8 cellular contexts compared by ENCODE assay signal in the genomic region with DNA sequence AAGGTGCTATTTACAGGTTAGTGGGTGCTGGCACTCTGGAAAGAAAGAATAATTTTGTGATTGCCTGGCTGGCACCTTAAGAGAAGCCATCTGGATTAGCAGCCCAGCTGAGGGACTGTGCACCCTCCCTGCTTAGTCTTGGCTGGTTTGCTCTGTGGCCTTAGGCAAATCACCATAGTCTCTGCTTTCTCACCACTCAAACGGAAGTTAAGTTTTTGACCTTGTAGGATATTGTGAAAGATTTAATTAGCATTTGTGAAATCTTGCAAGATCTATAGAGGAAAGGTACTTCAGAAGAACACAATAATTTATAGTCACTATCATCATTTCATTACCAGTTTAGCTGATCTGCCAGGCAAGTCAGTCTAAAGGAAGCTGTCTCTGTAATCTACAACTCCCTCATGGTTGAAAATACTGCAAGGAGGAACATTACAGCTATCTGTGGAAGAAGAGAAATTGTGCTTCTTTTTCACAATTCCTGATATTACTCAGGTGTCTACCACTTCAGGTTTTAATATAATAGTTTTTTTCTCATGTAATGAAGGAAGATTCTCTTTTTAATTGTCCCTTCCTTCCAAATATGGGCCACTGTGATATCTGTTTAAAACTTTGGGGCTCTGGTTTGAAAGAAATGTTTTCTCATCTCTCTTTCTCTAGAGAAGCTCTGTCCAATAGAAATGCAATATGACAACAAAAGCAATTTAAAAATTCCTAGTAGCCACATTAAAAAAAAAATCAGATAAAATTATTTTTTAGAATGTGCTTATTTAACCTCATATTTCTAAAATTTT.
DNase-seq lines count a peak whose midpoint lies in the region; ATAC-seq, FAIRE-seq and TF ChIP-seq lines count a peak whose summit lies in the region.
"Had no signal": no experiment of that assay in that cellular context is flagged by ENCODE, and none has a peak within 500 bp of the region (broad histone marks: within the 10 kb centered on the region; RNA-seq: fewer than 3 reads in every experiment).

No MANE protein-coding gene starts in this region.

- H2AFZ ChIP-seq in KMS-11 (ENCODE audit: low read depth) = peak overlapping the region; percentile 33

- H3K27me3 ChIP-seq in KMS-11 (ENCODE audit: insufficient read depth, low read depth) (no peaks in the 10 kb centered on the region), neutrophil (no peaks in the 10 kb centered on the region), tibial nerve (no peaks in the 10 kb centered on the region)

- H3K4me3 ChIP-seq in KMS-11 (IDR thresholded peaks at IDR 0.05; ENCODE audit: insufficient read depth, low read depth, low read length) (no peak overlapping the region), neutrophil (ENCODE audit: low read depth in 1 of 2, low read length in 1 of 2) (peak overlapping the region; percentile 7 to 44), tibial nerve (no peak overlapping the region)

- H3K9me3 ChIP-seq in neutrophil (no peaks in the 10 kb centered on the region), tibial nerve (no peaks in the 10 kb centered on the region)

- TF ChIP-seq POLR2A in tibial nerve (IDR thresholded peaks at IDR 0.05) = no peak
- TF ChIP-seq POLR2A in H54 (IDR thresholded peaks at IDR 0.05; ENCODE audit: low read depth, low read length) = no peak

- peak overlapping the region; percentile 85 for H3K4me2 ChIP-seq in KMS-11

- H3K4me1 ChIP-seq in KMS-11 (ENCODE audit: low read depth, poor library complexity, severe bottlenecking) (peaks cover 81% of the 10 kb centered on the region), neutrophil (ENCODE audit: control insufficient read depth in 1 of 2, insufficient read depth in 1 of 2, low read depth in 1 of 2, low read length in 1 of 2) (peaks cover 60 to 84% of the 10 kb centered on the region in 2 experiments), tibial nerve (peaks cover 0 to 11% (median 4%) of the 10 kb centered on the region in 4 donors)

- FAIRE-seq in H54 (lab: Jason Lieb, UNC) = no peak

- ATAC-seq in GM19025 (IDR thresholded peaks at IDR 0.05; ENCODE audit: low read depth, unreplicated experiment) (peak; percentile 81), HG02623 (IDR thresholded peaks at IDR 0.05; ENCODE audit: unreplicated experiment) (peak; percentile 83)

- peak overlapping the region; percentile 47 for H3K9ac ChIP-seq in KMS-11

- no peaks in the 10 kb centered on the region for H3K36me3 ChIP-seq in KMS-11 (ENCODE audit: insufficient read depth)
- peaks cover 14% of the 10 kb centered on the region for H3K36me3 ChIP-seq in neutrophil
- no peaks in the 10 kb centered on the region for H3K36me3 ChIP-seq in tibial nerve

- 81 to 83% methylated on average over 1 of the region's 1 CpG for whole genome bisulfite sequencing in tibial nerve, 2 donors

- TF ChIP-seq EP300 in tibial nerve (IDR thresholded peaks at IDR 0.05) = no peak

- no peak for TF ChIP-seq CTCF in KMS-11 (conservative IDR thresholded peaks at IDR 0.05; ENCODE audit: low read depth, low read length)
- TF ChIP-seq CTCF in neutrophil (IDR thresholded peaks at IDR 0.05) = peak; percentile 23
- no peak for TF ChIP-seq CTCF in tibial nerve (IDR thresholded peaks at IDR 0.05)

- H3K27ac ChIP-seq in KMS-11 = peak overlapping the region; percentile 87
- peak overlapping the region; percentile 94 for H3K27ac ChIP-seq in neutrophil
- H3K27ac ChIP-seq in tibial nerve = no peak overlapping the region

- no peaks in the 10 kb centered on the region for H4K20me1 ChIP-seq in KMS-11 (ENCODE audit: insufficient read depth)

- H3K79me2 ChIP-seq in KMS-11 (ENCODE audit: insufficient read depth, low read depth) = no peaks in the 10 kb centered on the region; the same call in 1 of the 2 replicates

- DNase-seq in tibial nerve (ENCODE audit: low spot score in 2 of 2) (no peak), AG08396 (ENCODE audit: low spot score) (no peak), H54 (ENCODE audit: insufficient read length, low spot score) (no peak)
- DNase-seq: erythroblast had no signal

Comparison
In these comparisons a context has a peak if more than half of its experiments do, and no peak if none do; other contexts are left out.
1. H3K27ac ChIP-seq: peak in KMS-11 (single experiment) and neutrophil (single experiment); none in tibial nerve (0 of 4).
2. H3K4me3 ChIP-seq: peak in neutrophil (2 of 2); none in KMS-11 (single experiment) and tibial nerve (0 of 4).